Comparison of ENCODE assay signal across 11 cellular contexts in the genomic region with DNA sequence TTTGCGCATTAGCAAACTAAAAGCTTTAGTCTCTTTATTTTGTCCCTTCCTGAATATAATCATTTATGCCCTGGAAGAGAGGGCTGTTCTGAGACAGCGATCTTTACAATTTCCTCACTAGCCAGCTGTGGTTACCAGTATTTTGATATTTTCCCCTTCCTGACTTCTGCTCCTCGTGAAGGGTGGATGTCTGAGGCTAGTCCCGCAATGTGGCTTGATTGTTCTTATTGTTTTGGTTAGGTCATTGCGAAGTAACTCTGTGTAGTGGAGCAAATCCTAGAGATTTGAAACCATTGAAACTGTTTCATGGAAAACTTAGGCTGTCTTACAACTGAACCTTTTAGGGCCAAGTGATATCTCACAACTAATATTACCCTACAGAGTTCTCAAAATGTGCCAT. TPM values are rescaled to one million over a fixed set of nuclear protein-coding genes. Genes with fewer than 3 reads are reported as not detected.
DNase-seq lines count a peak whose midpoint lies in the region; ATAC-seq and TF ChIP-seq lines count a peak whose summit lies in the region.
"Had no signal": no experiment of that assay in that cellular context is flagged by ENCODE, and none has a peak within 500 bp of the region (broad histone marks: within the 10 kb centered on the region; RNA-seq: fewer than 3 reads in every experiment).

No MANE protein-coding gene starts in this region.

- H3K9me3 ChIP-seq in RWPE2 (ENCODE audit: severe bottlenecking) (no peaks in the 10 kb centered on the region), esophagus muscularis mucosa (no peaks in the 10 kb centered on the region), skeletal muscle satellite cell (replicated peaks; ENCODE audit: low read length) (no peaks in the 10 kb centered on the region), ovary (no peaks in the 10 kb centered on the region)
- H3K9me3 ChIP-seq: pancreas had no signal

- H3K4me1 ChIP-seq in RWPE2 (ENCODE audit: insufficient read depth, poor library complexity, severe bottlenecking) = peaks cover 31% of the 10 kb centered on the region
- H3K4me1 ChIP-seq in esophagus muscularis mucosa = peaks cover 37 to 68% (median 68%) of the 10 kb centered on the region in 4 donors
- H3K4me1 ChIP-seq in skeletal muscle satellite cell (ENCODE audit: control insufficient read depth, insufficient read depth, low read length) = peaks cover 31% of the 10 kb centered on the region
- peaks cover 7% of the 10 kb centered on the region for H3K4me1 ChIP-seq in ovary (ENCODE audit: insufficient read depth)

- H3K27me3 Mint-ChIP-seq in T-helper 2 cell treated with Interferon-gamma antibody and Interleukin-4, amounts not matched to agents 5 μg/mL and 100 μg/mL, for 36 hours (ENCODE audit: low read depth) = no peaks in the 10 kb centered on the region

- intact Hi-C loops in esophagus muscularis mucosa (cut with DNase I) (loop anchor here (5.0 to 10.0 kb wide), 3 partner anchors 52 to 621 kb away; a partner anchor contains a TSS), ovary (cut with DNase I) (loop anchor here in 3 of 4 donors (5.0 to 10.0 kb wide), 4 partner anchors 49 to 621 kb away; a partner anchor contains a TSS)

- no peak for TF ChIP-seq EP300 in esophagus muscularis mucosa (IDR thresholded peaks at IDR 0.05)
- TF ChIP-seq EP300 in ovary (IDR thresholded peaks at IDR 0.05) = no peak

- H3K9ac ChIP-seq in skeletal muscle satellite cell (ENCODE audit: low read depth, low read length) = no peak overlapping the region

- H3K4me3 Mint-ChIP-seq in T-helper 2 cell treated with Interferon-gamma antibody and Interleukin-4, amounts not matched to agents 5 μg/mL and 100 μg/mL, for 36 hours = peak overlapping the region; percentile 21

- H3K4me3 ChIP-seq in RWPE2 (ENCODE audit: severe bottlenecking) = peak overlapping the region; percentile 83
- H3K4me3 ChIP-seq in esophagus muscularis mucosa = peak overlapping the region; percentile 68 to 77 (median 74)
- H3K4me3 ChIP-seq in skeletal muscle satellite cell (ENCODE audit: low read length) = peak overlapping the region; percentile 99
- H3K4me3 ChIP-seq in ovary = no peak overlapping the region
- H3K4me3 ChIP-seq: pancreas had no signal

- peak overlapping the region; percentile 91 for H3K4me2 ChIP-seq in skeletal muscle satellite cell (ENCODE audit: low read length)

- H3K27me3 ChIP-seq in RWPE2 (ENCODE audit: insufficient read depth, poor library complexity, severe bottlenecking) (no peaks in the 10 kb centered on the region), esophagus muscularis mucosa (no peaks in the 10 kb centered on the region), skeletal muscle satellite cell (ENCODE audit: control insufficient read depth, insufficient read depth, low read length) (no peaks in the 10 kb centered on the region), ovary (no peaks in the 10 kb centered on the region)
- H3K27me3 ChIP-seq: pancreas had no signal

- peaks cover 26% of the 10 kb centered on the region for H3K4me1 Mint-ChIP-seq in T-helper 2 cell treated with Interferon-gamma antibody and Interleukin-4, amounts not matched to agents 5 μg/mL and 100 μg/mL, for 36 hours (ENCODE audit: low read depth)

- ATAC-seq in RWPE2 (ENCODE audit: low read depth) = no peak
- ATAC-seq: pancreas had no signal

- DNase-seq in T-helper 2 cell treated with Interferon-gamma antibody and Interleukin-4, amounts not matched to agents 5 μg/mL and 100 μg/mL, for 36 hours (ENCODE audit: low spot score) = no peak
- DNase-seq in T-helper 2 cell (no peak), RWPE2 (ENCODE audit: low spot score) (no peak), esophagus muscularis mucosa (ENCODE audit: extremely low spot score) (peak; percentile 10), NCI-H1436 treated with DMSO at 0.1 percent for 48 hours (lab: John Stamatoyannopoulos, UW) (no peak), GDM1 (lab: John Stamatoyannopoulos, UW) (no peak), ovary (no peak)
- DNase-seq: hypothalamus, pancreas, SHP77 treated with DMSO at 0.1 percent for 48 hours had no signal

- H3K27ac Mint-ChIP-seq in T-helper 2 cell treated with Interferon-gamma antibody and Interleukin-4, amounts not matched to agents 5 μg/mL and 100 μg/mL, for 36 hours = no peak overlapping the region

- no peak for TF ChIP-seq POLR2A in esophagus muscularis mucosa (IDR thresholded peaks at IDR 0.05; ENCODE audit: low read depth)
- no peak for TF ChIP-seq POLR2A in ovary (IDR thresholded peaks at IDR 0.05)

- peaks cover 34% of the 10 kb centered on the region for H3K36me3 Mint-ChIP-seq in T-helper 2 cell treated with Interferon-gamma antibody and Interleukin-4, amounts not matched to agents 5 μg/mL and 100 μg/mL, for 36 hours (ENCODE audit: low read depth)

- H3K9me3 Mint-ChIP-seq in T-helper 2 cell treated with Interferon-gamma antibody and Interleukin-4, amounts not matched to agents 5 μg/mL and 100 μg/mL, for 36 hours = no peaks in the 10 kb centered on the region

- H3K36me3 ChIP-seq in RWPE2 (ENCODE audit: low read depth) (peaks cover 47% of the 10 kb centered on the region), esophagus muscularis mucosa (peaks cover 0 to 12% (median 7%) of the 10 kb centered on the region in 4 donors), skeletal muscle satellite cell (ENCODE audit: insufficient read depth, low read length) (peaks cover 17% of the 10 kb centered on the region), ovary (no peaks in the 10 kb centered on the region)
- H3K36me3 ChIP-seq: pancreas had no signal

- TF ChIP-seq CTCF in RWPE2 (IDR thresholded peaks at IDR 0.05; ENCODE audit: poor library complexity, severe bottlenecking) (no peak), esophagus muscularis mucosa (IDR thresholded peaks at IDR 0.05) (no peak), ovary (IDR thresholded peaks at IDR 0.05) (no peak)

- WGBS in esophagus muscularis mucosa = 78% methylated on average over 5 of the region's 5 CpGs
- 82 to 91% (median 88%) methylated on average over 5 of the region's 5 CpGs for WGBS in ovary, 3 donors

- peak overlapping the region; percentile 95 for H3K27ac ChIP-seq in RWPE2 (ENCODE audit: poor library complexity, severe bottlenecking)
- peak overlapping the region; percentile 87 to 94 (median 88) for H3K27ac ChIP-seq in esophagus muscularis mucosa (replicated peaks in 1 of 4)
- no peak overlapping the region for H3K27ac ChIP-seq in ovary
- H3K27ac ChIP-seq: pancreas had no signal

RNA-seq across cellular contexts. Expression of a gene that starts 2.4 kb away (rescaled TPM):
- total RNA-seq in esophagus muscularis mucosa (100 to 1,000 TPM; 283 to 500 (median 345) TPM), ovary (100 to 1,000 TPM in 2 of 7 donors, 10 to 100 TPM in 5; 50.5 to 185 (median 62.4) TPM)
- 118 and 188 TPM in 2 replicates for total RNA-seq in skeletal muscle satellite cell (2012; rRNA removed)
- polyA plus RNA-seq in ovary = 100 to 1,000 TPM; 141 to 246 TPM

Comparison
In these comparisons a context has a peak if more than half of its experiments do, and no peak if none do; other contexts are left out.
1. H3K27ac ChIP-seq: peak in RWPE2 (single experiment) and esophagus muscularis mucosa (4 of 4); none in ovary (0 of 2).